ENCODE assay signal across 15 cellular contexts in genomic region chr13:112068531-112069062, GRCh38. TPM values are rescaled to one million over a fixed set of nuclear protein-coding genes. Genes with fewer than 3 reads are reported as not detected.
DNase-seq lines count a peak whose midpoint lies in the region; ATAC-seq and TF ChIP-seq lines count a peak whose summit lies in the region.
"Had no signal": no experiment of that assay in that cellular context is flagged by ENCODE, and none has a peak within 500 bp of the region (broad histone marks: within the 10 kb centered on the region; RNA-seq: fewer than 3 reads in every experiment).

No MANE protein-coding gene starts in this region.

- H3K27me3 Mint-ChIP-seq in nephron (ENCODE audit: low read depth) = peaks cover 90% of the 10 kb centered on the region

- no peaks in the 10 kb centered on the region for H3K36me3 Mint-ChIP-seq in nephron (ENCODE audit: low read depth)
- H3K36me3 Mint-ChIP-seq: IgD-negative memory B cell had no signal

- no peaks in the 10 kb centered on the region for H3K9me3 Mint-ChIP-seq in nephron

- intact Hi-C loops in lower lobe of right lung (cut with DNase I) = no loop called here

- in situ Hi-C loops in astrocyte of the cerebellum (cut with HindIII; ENCODE audit: low sequenced_read_pairs) = no loop called here

- H3K9ac ChIP-seq in ES-I3 (ENCODE audit: low read depth, low read length) = peak overlapping the region; percentile 28; the same call in 1 of the 2 replicates

- H3K9me3 ChIP-seq in ES-I3 (ENCODE audit: control insufficient read depth, insufficient read depth, low read length) = no peaks in the 10 kb centered on the region
- H3K9me3 ChIP-seq in lower lobe of right lung = no peaks in the 10 kb centered on the region
- H3K9me3 ChIP-seq: upper lobe of left lung had no signal

- H3K27me3 ChIP-seq in lower lobe of right lung (ENCODE audit: low read depth) = peaks cover 85% of the 10 kb centered on the region

- ATAC-seq in GM21737 (IDR thresholded peaks at IDR 0.05; ENCODE audit: unreplicated experiment) (no peak), lower lobe of right lung (no peak)

- peaks cover 10% of the 10 kb centered on the region; the same call in 1 of the 2 replicates for H3K4me1 ChIP-seq in ES-I3 (ENCODE audit: insufficient read depth, low read length)
- peaks cover 3% of the 10 kb centered on the region for H3K4me1 ChIP-seq in lower lobe of right lung

- H3K27ac ChIP-seq in lower lobe of right lung = no peak overlapping the region
- H3K27ac ChIP-seq: upper lobe of left lung had no signal

- H3K36me3 ChIP-seq in ES-I3 (ENCODE audit: insufficient read depth, low read length) = no peaks in the 10 kb centered on the region
- H3K36me3 ChIP-seq in lower lobe of right lung = no peaks in the 10 kb centered on the region
- H3K36me3 ChIP-seq: upper lobe of left lung had no signal

- H3K27ac Mint-ChIP-seq in nephron = no peak overlapping the region

- DNase-seq in NCI-H2227 (lab: John Stamatoyannopoulos, UW; ENCODE audit: unreplicated experiment) = peak; percentile 22
- no peak for DNase-seq in NCI-H2227 treated with DMSO at 0.1 percent for 48 hours (lab: John Stamatoyannopoulos, UW)
- no peak for DNase-seq in astrocyte of the cerebellum (ENCODE audit: low read depth)
- no peak for DNase-seq in cortex of kidney (lab: John Stamatoyannopoulos, UW)
- DNase-seq in lower lobe of right lung = no peak
- DNase-seq: NCI-H1048; SHP77; stimulated activated CD4-positive, alpha-beta T cell treated with anti-CD3 and anti-CD28 coated beads, Interleukin-15, amount 100 ng/mL, for 24 hours had no signal

- H3K4me3 Mint-ChIP-seq in nephron = peak overlapping the region; percentile 42 to 46 (median 44)

- H3K4me1 Mint-ChIP-seq in nephron = peaks cover 13% of the 10 kb centered on the region
- H3K4me1 Mint-ChIP-seq: IgD-negative memory B cell had no signal

- TF ChIP-seq CTCF in astrocyte of the cerebellum (IDR thresholded peaks at IDR 0.05; ENCODE audit: low read depth, low read length, missing control alignments) (no peak), nephron (IDR thresholded peaks at IDR 0.05; ENCODE audit: unreplicated experiment in 3 of 3) (no peak), lower lobe of right lung (IDR thresholded peaks at IDR 0.05) (no peak)

- H3K4me3 ChIP-seq in astrocyte of the cerebellum (ENCODE audit: low read depth, low read length) (peak overlapping the region; percentile 9), lower lobe of right lung (no peak overlapping the region)
- H3K4me3 ChIP-seq: upper lobe of left lung had no signal

RNA-seq across cellular contexts. Expression of gene SOX1, which starts 1.6 kb away (rescaled TPM):
- total RNA-seq in lower lobe of right lung = not detected
- total RNA-seq: cardiac septum, posterior vena cava, upper lobe of left lung had no signal
